8 cellular contexts compared by ENCODE assay signal in the genomic region with DNA sequence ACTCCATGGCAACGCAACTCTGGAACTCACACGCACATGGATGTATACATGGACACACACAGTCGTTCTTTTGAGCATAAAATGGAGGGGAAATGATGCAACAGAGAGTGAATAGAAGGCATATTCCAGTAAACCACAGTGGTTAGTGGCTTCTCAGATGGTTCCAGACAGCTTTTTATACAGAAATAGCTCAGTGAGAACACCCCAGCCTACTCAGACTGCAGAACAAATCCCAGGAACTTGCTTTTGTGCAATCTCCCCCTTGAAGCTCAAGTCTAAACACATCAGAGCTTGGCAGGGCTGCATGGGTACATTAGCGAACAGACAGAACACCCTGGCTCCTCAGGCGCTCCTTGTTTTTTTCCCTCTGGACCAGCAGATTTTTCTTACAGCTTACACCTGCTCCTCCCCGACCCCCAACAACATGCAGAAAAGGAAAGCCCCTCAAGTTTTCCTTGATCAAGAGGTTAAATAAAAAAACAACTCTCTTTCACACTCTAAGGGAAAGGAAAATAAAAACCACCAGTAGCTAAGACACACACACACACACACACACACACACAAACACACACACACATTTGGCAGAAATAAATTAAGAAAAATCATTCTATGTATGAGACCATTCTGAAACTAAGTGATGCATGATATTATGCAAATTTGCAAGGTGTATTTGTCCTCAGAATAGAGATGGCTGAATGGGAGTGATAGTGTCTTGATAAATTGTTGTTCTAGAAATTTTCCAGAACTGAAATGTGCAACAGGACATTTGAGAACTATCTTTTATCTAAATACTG. TPM values are rescaled to one million over a fixed set of nuclear protein-coding genes. Genes with fewer than 3 reads are reported as not detected.
DNase-seq lines count a peak whose midpoint lies in the region; ATAC-seq, FAIRE-seq and TF ChIP-seq lines count a peak whose summit lies in the region.

No MANE protein-coding gene starts in this region.

- peak overlapping the region; percentile 59 for H3K4me3 Mint-ChIP-seq in activated naive CD4-positive, alpha-beta T cell treated with anti-CD3 and anti-CD28 coated beads for 36 hours
- peak overlapping the region; percentile 61 for H3K4me3 Mint-ChIP-seq in activated CD8-positive, alpha-beta T cell treated with anti-CD3 and anti-CD28 coated beads for 36 hours
- H3K4me3 Mint-ChIP-seq in stimulated activated naive B cell treated with anti-CD40 and anti-IgM and Interleukin-4, amounts not matched to agents 10 μg/mL and 1 μg/mL and 100 μg/mL, for 72 hours: peak overlapping the region; percentile 55 to 61

- ATAC-seq in activated CD8-positive, alpha-beta T cell treated with anti-CD3 and anti-CD28 coated beads for 36 hours: peak; percentile 65
- ATAC-seq in stimulated activated naive B cell treated with anti-CD40 and anti-IgM and Interleukin-4, amounts not matched to agents 10 μg/mL and 1 μg/mL and 100 μg/mL, for 72 hours (replicated peaks): peak; percentile 31 to 33
- no peak for ATAC-seq in GM21825 (IDR thresholded peaks at IDR 0.05; ENCODE audit: unreplicated experiment)

- no peaks in the 10 kb centered on the region for H3K36me3 Mint-ChIP-seq in activated naive CD4-positive, alpha-beta T cell treated with anti-CD3 and anti-CD28 coated beads for 36 hours (ENCODE audit: low read depth)
- H3K36me3 Mint-ChIP-seq in activated CD8-positive, alpha-beta T cell treated with anti-CD3 and anti-CD28 coated beads for 36 hours (ENCODE audit: low read depth): peaks cover 2% of the 10 kb centered on the region
- peaks cover 3 to 15% of the 10 kb centered on the region in 2 donors for H3K36me3 Mint-ChIP-seq in stimulated activated naive B cell treated with anti-CD40 and anti-IgM and Interleukin-4, amounts not matched to agents 10 μg/mL and 1 μg/mL and 100 μg/mL, for 72 hours

- peak; percentile 65 for DNase-seq in activated naive CD4-positive, alpha-beta T cell treated with anti-CD3 and anti-CD28 coated beads for 36 hours
- DNase-seq in activated naive CD4-positive, alpha-beta T cell (lab: John Stamatoyannopoulos, UW): no peak
- DNase-seq in activated CD8-positive, alpha-beta T cell treated with anti-CD3 and anti-CD28 coated beads for 36 hours: peak; percentile 57
- DNase-seq in frontal cortex (ENCODE audit: low spot score in 2 of 2) (peak; percentile 35 to 44), NCI-H345 treated with DMSO at 0.1 percent for 48 hours (lab: John Stamatoyannopoulos, UW; ENCODE audit: unreplicated experiment) (no peak), DMS53 (lab: John Stamatoyannopoulos, UW) (no peak)
- no peak for DNase-seq in stimulated activated naive B cell treated with anti-CD40 and anti-IgM and Interleukin-4, amounts not matched to agents 10 μg/mL and 1 μg/mL and 100 μg/mL, for 72 hours

- no peak for FAIRE-seq in frontal cortex (lab: Jason Lieb, UNC)

- POLR2A ChIA-PET in activated CD8-positive, alpha-beta T cell treated with anti-CD3 and anti-CD28 coated beads for 36 hours (lab: Charles Lee): interaction anchor here (0.6 to 3.9 kb wide), 8 partner anchors 15 to 97 kb away, joined by 3 to 26 read pairs (median 3); a partner anchor contains a TSS

- H3K27me3 Mint-ChIP-seq in activated naive CD4-positive, alpha-beta T cell treated with anti-CD3 and anti-CD28 coated beads for 36 hours (ENCODE audit: low read depth): no peaks in the 10 kb centered on the region
- H3K27me3 Mint-ChIP-seq in activated CD8-positive, alpha-beta T cell treated with anti-CD3 and anti-CD28 coated beads for 36 hours: peaks cover 3% of the 10 kb centered on the region
- H3K27me3 Mint-ChIP-seq in stimulated activated naive B cell treated with anti-CD40 and anti-IgM and Interleukin-4, amounts not matched to agents 10 μg/mL and 1 μg/mL and 100 μg/mL, for 72 hours: peaks cover 0 to 3% of the 10 kb centered on the region in 2 donors

- H3K9me3 Mint-ChIP-seq in activated naive CD4-positive, alpha-beta T cell treated with anti-CD3 and anti-CD28 coated beads for 36 hours: peaks cover 4% of the 10 kb centered on the region
- peaks cover 7% of the 10 kb centered on the region for H3K9me3 Mint-ChIP-seq in activated CD8-positive, alpha-beta T cell treated with anti-CD3 and anti-CD28 coated beads for 36 hours
- H3K9me3 Mint-ChIP-seq in stimulated activated naive B cell treated with anti-CD40 and anti-IgM and Interleukin-4, amounts not matched to agents 10 μg/mL and 1 μg/mL and 100 μg/mL, for 72 hours: no peaks in the 10 kb centered on the region

- H3K27ac Mint-ChIP-seq in activated naive CD4-positive, alpha-beta T cell treated with anti-CD3 and anti-CD28 coated beads for 36 hours: peak overlapping the region; percentile 90
- peak overlapping the region; percentile 90 for H3K27ac Mint-ChIP-seq in activated CD8-positive, alpha-beta T cell treated with anti-CD3 and anti-CD28 coated beads for 36 hours
- peak overlapping the region; percentile 88 for H3K27ac Mint-ChIP-seq in stimulated activated naive B cell treated with anti-CD40 and anti-IgM and Interleukin-4, amounts not matched to agents 10 μg/mL and 1 μg/mL and 100 μg/mL, for 72 hours

- CTCF ChIA-PET in activated naive CD4-positive, alpha-beta T cell treated with anti-CD3 and anti-CD28 coated beads for 36 hours (lab: Charles Lee): interaction anchor here (0.6 to 2.6 kb wide), 8 partner anchors 15 to 136 kb away, joined by 3 to 12 read pairs (median 4); a partner anchor contains a TSS
- CTCF ChIA-PET in activated CD8-positive, alpha-beta T cell treated with anti-CD3 and anti-CD28 coated beads for 36 hours (lab: Charles Lee): interaction anchor here (0.9 to 3.0 kb wide), 5 partner anchors 32 to 188 kb away, joined by 3 to 10 read pairs (median 7); a partner anchor contains a TSS

- intact Hi-C loops in activated naive CD4-positive, alpha-beta T cell treated with anti-CD3 and anti-CD28 coated beads for 36 hours (cut with micrococcal nuclease): loop anchor here (1.0 to 2.0 kb wide), 8 partner anchors 16 to 407 kb away; a partner anchor contains a TSS
- intact Hi-C loops in activated CD8-positive, alpha-beta T cell treated with anti-CD3 and anti-CD28 coated beads for 36 hours (cut with micrococcal nuclease): loop anchor here (2.0 to 10.0 kb wide), 2 partner anchors 50 to 148 kb away; a partner anchor contains a TSS

- H3K4me1 Mint-ChIP-seq in activated naive CD4-positive, alpha-beta T cell treated with anti-CD3 and anti-CD28 coated beads for 36 hours (ENCODE audit: low read depth): peaks cover 45% of the 10 kb centered on the region
- H3K4me1 Mint-ChIP-seq in activated CD8-positive, alpha-beta T cell treated with anti-CD3 and anti-CD28 coated beads for 36 hours (ENCODE audit: low read depth): peaks cover 43% of the 10 kb centered on the region
- peaks cover 29 to 50% of the 10 kb centered on the region in 2 donors for H3K4me1 Mint-ChIP-seq in stimulated activated naive B cell treated with anti-CD40 and anti-IgM and Interleukin-4, amounts not matched to agents 10 μg/mL and 1 μg/mL and 100 μg/mL, for 72 hours

- no peak for TF ChIP-seq CTCF in activated CD8-positive, alpha-beta T cell treated with anti-CD3 and anti-CD28 coated beads for 36 hours (IDR thresholded peaks at IDR 0.05)

RNA-seq across cellular contexts. Expression of a gene that starts 51.2 kb away (rescaled TPM):
- total RNA-seq in activated naive CD4-positive, alpha-beta T cell treated with anti-CD3 and anti-CD28 coated beads for 36 hours: 10 to 100 TPM; 61.2 to 62.9 TPM
- 10 to 100 TPM; 53.3 to 56.2 TPM for total RNA-seq in activated CD8-positive, alpha-beta T cell treated with anti-CD3 and anti-CD28 coated beads for 36 hours
- 91.3 TPM for total RNA-seq in frontal cortex

RNA-seq across cellular contexts. Expression of a gene that starts 51.5 kb away (rescaled TPM):
- total RNA-seq in activated naive CD4-positive, alpha-beta T cell treated with anti-CD3 and anti-CD28 coated beads for 36 hours: 10 to 100 TPM; 27.1 to 28.3 TPM
- total RNA-seq in activated CD8-positive, alpha-beta T cell treated with anti-CD3 and anti-CD28 coated beads for 36 hours: 10 to 100 TPM; 34.8 to 38.0 TPM
- total RNA-seq in frontal cortex: 25.3 TPM

Comparison
In these comparisons a context has a peak if more than half of its experiments do, and no peak if none do; other contexts are left out.
1. DNase-seq: peak in activated naive CD4-positive, alpha-beta T cell treated with anti-CD3 and anti-CD28 coated beads for 36 hours (single experiment), activated CD8-positive, alpha-beta T cell treated with anti-CD3 and anti-CD28 coated beads for 36 hours (single experiment) and frontal cortex (2 of 2); none in activated naive CD4-positive, alpha-beta T cell (0 of 4), stimulated activated naive B cell treated with anti-CD40 and anti-IgM and Interleukin-4, amounts not matched to agents 10 μg/mL and 1 μg/mL and 100 μg/mL, for 72 hours (single experiment), NCI-H345 treated with DMSO at 0.1 percent for 48 hours (single experiment) and DMS53 (single experiment).
2. Peak in every context shown above with its lines, with median percentiles within 50 percentile points of each other: H3K27ac Mint-ChIP-seq and H3K4me3 Mint-ChIP-seq.